ENCODE assay signal across 12 cellular contexts in genomic region chrX:116961872-116962582, GRCh38.
DNase-seq lines count a peak whose midpoint lies in the region; ATAC-seq and TF ChIP-seq lines count a peak whose summit lies in the region.
"Had no signal": no experiment of that assay in that cellular context is flagged by ENCODE, and none has a peak within 500 bp of the region (broad histone marks: within the 10 kb centered on the region; RNA-seq: fewer than 3 reads in every experiment).

No MANE protein-coding gene starts in this region.

- H3K4me3 ChIP-seq in esophagus muscularis mucosa (no peak overlapping the region), suprapubic skin (no peak overlapping the region)

- H3K27ac ChIP-seq in esophagus muscularis mucosa (replicated peaks in 1 of 4) = no peak overlapping the region
- H3K27ac ChIP-seq in suprapubic skin = no peak overlapping the region

- TF ChIP-seq CTCF in esophagus muscularis mucosa (IDR thresholded peaks at IDR 0.05) (peak in 2 of 3 experiments; percentile 8 to 23), suprapubic skin (IDR thresholded peaks at IDR 0.05) (no peak)

- no peak for TF ChIP-seq EP300 in esophagus muscularis mucosa (IDR thresholded peaks at IDR 0.05)
- TF ChIP-seq EP300 in suprapubic skin (IDR thresholded peaks at IDR 0.05) = no peak

- H3K4me1 ChIP-seq in esophagus muscularis mucosa = no peaks in the 10 kb centered on the region
- no peaks in the 10 kb centered on the region for H3K4me1 ChIP-seq in suprapubic skin

- peak; percentile 0 for DNase-seq in NCI-H1694 treated with DMSO at 0.1 percent for 48 hours (lab: John Stamatoyannopoulos, UW)
- no peak for DNase-seq in NCI-H1694 (lab: John Stamatoyannopoulos, UW)
- DNase-seq in NCI-H1105 (lab: John Stamatoyannopoulos, UW) = peak; percentile 1
- no peak for DNase-seq in esophagus muscularis mucosa (ENCODE audit: extremely low spot score)
- DNase-seq in renal cortical epithelial cell (ENCODE audit: low read depth) = peak; percentile 16
- DNase-seq in T-helper 9 cell = no peak
- DNase-seq in suprapubic skin (ENCODE audit: low spot score in 2 of 2) = no peak
- DNase-seq: activated CD4-positive, alpha-beta T cell treated with anti-CD3 and anti-CD28 coated beads, Interleukin-2, amount 50 U/mL, for 48 hours; dermis blood vessel endothelial cell; NCI-H2029 had no signal

- 39% methylated on average over 7 of the region's 7 CpGs for WGBS in esophagus muscularis mucosa
- WGBS in suprapubic skin = 38% methylated on average over 7 of the region's 7 CpGs

- intact Hi-C loops in esophagus muscularis mucosa (cut with DNase I) = no loop called here

- H3K9me3 ChIP-seq in esophagus muscularis mucosa = no peaks in the 10 kb centered on the region
- no peaks in the 10 kb centered on the region for H3K9me3 ChIP-seq in suprapubic skin

- H3K36me3 ChIP-seq in esophagus muscularis mucosa (no peaks in the 10 kb centered on the region), suprapubic skin (no peaks in the 10 kb centered on the region)

- no peak for ATAC-seq in GM18873 (IDR thresholded peaks at IDR 0.05; ENCODE audit: low FRiP score, unreplicated experiment)
- ATAC-seq: activated naive CD4-positive, alpha-beta T cell treated with anti-CD3 and anti-CD28 coated beads, Interleukin-2, amount 50 U/mL, for 72 hours had no signal

- H3K27me3 ChIP-seq in esophagus muscularis mucosa (no peaks in the 10 kb centered on the region), suprapubic skin (no peaks in the 10 kb centered on the region)

- TF ChIP-seq POLR2A in esophagus muscularis mucosa (IDR thresholded peaks at IDR 0.05; ENCODE audit: low read depth) (no peak), suprapubic skin (IDR thresholded peaks at IDR 0.05) (no peak)

Comparison
In these comparisons a context has a peak if more than half of its experiments do, and no peak if none do; other contexts are left out.
1. DNase-seq: peak in NCI-H1694 treated with DMSO at 0.1 percent for 48 hours (single experiment), NCI-H1105 (single experiment) and renal cortical epithelial cell (single experiment); none in NCI-H1694 (single experiment), esophagus muscularis mucosa (single experiment), T-helper 9 cell (single experiment) and suprapubic skin (0 of 2).
2. CTCF ChIP-seq: peak in esophagus muscularis mucosa (2 of 3); none in suprapubic skin (0 of 2).